ENCODE assay signal across 11 cellular contexts in the genomic region with DNA sequence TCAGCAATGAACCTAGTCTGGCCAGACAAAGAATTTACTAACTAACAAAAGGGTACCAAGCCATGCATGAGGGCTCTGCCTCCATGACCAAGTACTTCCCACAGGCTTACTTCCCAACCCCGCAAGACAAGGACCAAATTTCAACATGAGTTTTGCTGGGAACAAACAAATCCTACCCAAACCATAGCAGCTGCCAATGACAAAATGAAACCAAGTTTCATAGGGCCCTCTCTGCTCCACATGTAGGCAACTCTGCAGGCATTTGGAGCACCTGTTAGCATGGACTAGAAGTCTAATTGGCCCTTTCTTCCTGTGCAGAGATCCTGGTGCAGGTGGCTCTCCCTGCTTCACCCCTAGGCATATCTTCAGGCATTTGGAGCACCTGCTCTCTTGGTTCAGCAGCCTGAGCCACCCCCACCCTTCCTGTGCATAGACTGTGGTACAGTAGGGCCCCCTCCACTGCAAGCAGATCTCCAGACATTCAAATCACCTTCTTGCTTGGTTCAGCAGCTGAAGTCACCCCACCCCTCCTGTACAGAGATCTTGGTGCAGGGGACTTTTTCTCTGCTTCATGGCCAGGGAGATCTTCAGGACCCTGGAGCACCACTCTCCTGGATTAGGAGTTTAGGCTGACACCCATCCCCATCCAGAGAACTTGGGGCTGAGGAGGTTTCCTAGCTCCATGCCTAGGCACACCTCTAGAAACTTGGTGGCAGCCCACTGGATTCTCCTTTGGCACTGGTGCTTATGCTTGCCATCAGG.
DNase-seq lines count a peak whose midpoint lies in the region; FAIRE-seq and TF ChIP-seq lines count a peak whose summit lies in the region.
"Had no signal": no experiment of that assay in that cellular context is flagged by ENCODE, and none has a peak within 500 bp of the region (broad histone marks: within the 10 kb centered on the region; RNA-seq: fewer than 3 reads in every experiment).

No MANE protein-coding gene starts in this region.

- TF ChIP-seq CTCF in VCaP (conservative IDR thresholded peaks at IDR 0.05) (no peak), endothelial cell of umbilical vein (IDR thresholded peaks at IDR 0.05; ENCODE audit: extremely low read depth in 1 of 2, insufficient read depth in 1 of 2, low read depth in 1 of 2, low read length in 2 of 2) (no peak)

- H3K27ac ChIP-seq in VCaP (peak overlapping the region; percentile 29; the same call in 1 of the 2 replicates), endothelial cell of umbilical vein (ENCODE audit: insufficient read depth, low read depth, low read length) (no peak overlapping the region)

- no peaks in the 10 kb centered on the region for H3K79me2 ChIP-seq in endothelial cell of umbilical vein (ENCODE audit: control insufficient read depth, insufficient read depth, low read length)

- no peak overlapping the region for H3K4me2 ChIP-seq in endothelial cell of umbilical vein (ENCODE audit: insufficient read depth, low read length)

- H3K4me1 ChIP-seq in endothelial cell of umbilical vein (ENCODE audit: control insufficient read depth, extremely low read depth, insufficient read depth, low read length) = peaks cover 16% of the 10 kb centered on the region

- no peak overlapping the region for H3K4me3 ChIP-seq in endothelial cell of umbilical vein (replicated peaks in 1 of 3; ENCODE audit: insufficient read depth in 1 of 3, low read depth in 1 of 3, low read length in 3 of 3)

- CTCF ChIA-PET in endothelial cell of umbilical vein (lab: Charles Lee) = interaction anchor here (0.5 to 8.2 kb wide), 93 partner anchors 10 to 1327 kb away, joined by 3 to 306 read pairs (median 4); partner anchors contain the start of genes AMIGO2 and PCED1B

- peak; percentile 39 for DNase-seq in stimulated activated CD4-positive, alpha-beta T cell treated with anti-CD3 and anti-CD28 coated beads, Interleukin-4, amount 100 ng/mL, for 24 hours
- DNase-seq in stimulated activated CD4-positive, alpha-beta T cell treated with anti-CD3 and anti-CD28 coated beads, Interleukin-4, amount 100 ng/mL, for 4 hours = no peak
- DNase-seq in endothelial cell of umbilical vein (ENCODE audit: low read depth, low spot score) (no peak), NCI-H82 treated with DMSO at 0.1 percent for 48 hours (lab: John Stamatoyannopoulos, UW; ENCODE audit: unreplicated experiment) (no peak), NCI-H2107 treated with DMSO at 0.1 percent for 48 hours (lab: John Stamatoyannopoulos, UW; ENCODE audit: unreplicated experiment) (no peak), NCI-H1092 treated with DMSO at 0.1 percent for 48 hours (lab: John Stamatoyannopoulos, UW) (no peak), AML-193 (lab: John Stamatoyannopoulos, UW) (no peak)
- DNase-seq: GF-D8, nephron progenitor cell had no signal

- POLR2A ChIA-PET in endothelial cell of umbilical vein (lab: Charles Lee) = interaction anchor here (0.6 kb wide), 2 partner anchors 312 to 365 kb away, joined by 3 read pairs; no protein-coding TSS in a partner anchor

- H3K27me3 ChIP-seq in endothelial cell of umbilical vein (ENCODE audit: control insufficient read depth in 2 of 2, insufficient read depth in 2 of 2, low read length in 2 of 2) = no peaks in the 10 kb centered on the region

- intact Hi-C loops in endothelial cell of umbilical vein (cut with micrococcal nuclease) = loop anchor here (1.0 to 10.0 kb wide), 4 partner anchors 89 to 365 kb away; no protein-coding TSS in a partner anchor

- H3K9me3 ChIP-seq in endothelial cell of umbilical vein (replicated peaks; ENCODE audit: control insufficient read depth, insufficient read depth, low read length) = no peaks in the 10 kb centered on the region

- H4K20me1 ChIP-seq in endothelial cell of umbilical vein (replicated peaks; ENCODE audit: control insufficient read depth, extremely low read depth, insufficient read depth, low read length) = no peaks in the 10 kb centered on the region

- H3K9me1 ChIP-seq in endothelial cell of umbilical vein (replicated peaks; ENCODE audit: control insufficient read depth, extremely low read depth, insufficient read depth, low read length) = no peaks in the 10 kb centered on the region

- dilution Hi-C loops in endothelial cell of umbilical vein (cut with MboI; ENCODE audit: extremely low pct_ligation_motif_present, low sequenced_read_pairs) = no loop called here

- no peaks in the 10 kb centered on the region for H3K36me3 ChIP-seq in endothelial cell of umbilical vein (ENCODE audit: control insufficient read depth in 2 of 2, extremely low read depth in 1 of 2, insufficient read depth in 2 of 2, low read length in 2 of 2)

- no peak for FAIRE-seq in endothelial cell of umbilical vein (lab: Jason Lieb, UNC)
- FAIRE-seq: urothelium cell line had no signal

- BruUV-seq in endothelial cell of umbilical vein (replicated peaks; lab: Mats Ljungman, UMichigan) = no TSS peak

- H3K9ac ChIP-seq in endothelial cell of umbilical vein (replicated peaks; ENCODE audit: extremely low read depth, insufficient read depth, low read length) = no peak overlapping the region

- TF ChIP-seq POLR2A in endothelial cell of umbilical vein (IDR thresholded peaks at IDR 0.05; ENCODE audit: low read depth, low read length) = no peak

- H2AFZ ChIP-seq in endothelial cell of umbilical vein (ENCODE audit: low read depth, low read length) = peak overlapping the region; percentile 23

TF ChIP-seq in endothelial cell of umbilical vein, 7 proteins besides CTCF, POLR2A, EP300 and RAD21:
- TF ChIP-seq JUN (IDR thresholded peaks at IDR 0.05; ENCODE audit: borderline replicate concordance, insufficient read depth, insufficient read length, low read depth) (no peak), MAX (IDR thresholded peaks at IDR 0.05; ENCODE audit: insufficient read depth, insufficient read length) (no peak), MYC (IDR thresholded peaks at IDR 0.05; ENCODE audit: low read depth, low read length) (no peak), FOS (IDR thresholded peaks at IDR 0.05; ENCODE audit: borderline replicate concordance, insufficient read depth, low read length) (no peak), EZH2 (IDR thresholded peaks at IDR 0.05; ENCODE audit: borderline replicate concordance, low read depth, low read length, severe bottlenecking) (no peak), GATA2 (IDR thresholded peaks at IDR 0.05; ENCODE audit: insufficient read depth, insufficient read length, low read depth, low read length) (no peak), POLR2AphosphoS5 (IDR thresholded peaks at IDR 0.05; ENCODE audit: insufficient read depth, low read depth, low read length) (no peak)
